ENCODE assay signal across 24 cellular contexts in genomic region chr12:105580841-105581352, GRCh38.
DNase-seq lines count a peak whose midpoint lies in the region; ATAC-seq and TF ChIP-seq lines count a peak whose summit lies in the region.
"Had no signal": no experiment of that assay in that cellular context is flagged by ENCODE, and none has a peak within 500 bp of the region (broad histone marks: within the 10 kb centered on the region; RNA-seq: fewer than 3 reads in every experiment).

No MANE protein-coding gene starts in this region.

- peak; percentile 14 for DNase-seq in MCF 10A (ENCODE audit: unreplicated experiment)
- no peak for DNase-seq in breast epithelium (ENCODE audit: low spot score in 2 of 2)
- DNase-seq in adrenal gland: peak; percentile 2 to 57 (median 18)
- DNase-seq in islet precursor cell: peak; percentile 56
- no peak for DNase-seq in type B pancreatic cell (ENCODE audit: extremely low spot score, unreplicated experiment)
- no peak for DNase-seq in cerebellar cortex (ENCODE audit: low spot score)
- DNase-seq in foreskin fibroblast: no peak
- DNase-seq: 8988T; activated B cell treated with CpG ODN at 0.5 μM for 24 hours; activated CD8-positive, alpha-beta T cell treated with anti-CD3 and anti-CD28 coated beads for 36 hours; activated T-cell treated with anti-CD3 and anti-CD28 coated beads, Interleukin-2, amount 50 U/mL, for 72 hours; left cardiac atrium; naive B cell; NCI-H1092 treated with DMSO at 0.1 percent for 48 hours; NCI-H226; NK-92 treated with Interleukin-12 subunit alpha and Interleukin-12 subunit beta, amount 100 ng/mL, for 24 hours; pancreas; T-helper 1 cell had no signal

- H3K27me3 ChIP-seq in breast epithelium (no peaks in the 10 kb centered on the region), adrenal gland (no peaks in the 10 kb centered on the region)
- H3K27me3 ChIP-seq: BLaER1, pancreas, thyroid gland had no signal

- POLR2A ChIA-PET in MCF 10A (lab: Yijun Ruan, JAX): interaction anchor here (0.6 to 1.1 kb wide), 3 partner anchors 9 to 13 kb away, joined by 3 read pairs; no protein-coding TSS in a partner anchor

- CTCF ChIA-PET in MCF 10A (lab: Yijun Ruan, JAX): interaction anchor here (0.5 kb wide), 1 partner anchor 124 kb away, joined by 3 read pairs; no protein-coding TSS in a partner anchor

- H3K4me3 ChIP-seq in breast epithelium (no peak overlapping the region), adrenal gland (no peak overlapping the region), foreskin fibroblast (ENCODE audit: low read depth in 1 of 2, low read length in 2 of 2) (no peak overlapping the region)
- H3K4me3 ChIP-seq: BLaER1, K562, pancreas, thyroid gland had no signal

- H3K9me3 Mint-ChIP-seq in MCF 10A (ENCODE audit: unreplicated experiment) (no peaks in the 10 kb centered on the region), type B pancreatic cell (peaks cover 11% of the 10 kb centered on the region)
- H3K9me3 Mint-ChIP-seq: activated B cell treated with CpG ODN at 0.5 μM for 24 hours; activated CD8-positive, alpha-beta T cell treated with anti-CD3 and anti-CD28 coated beads for 36 hours; activated T-cell treated with anti-CD3 and anti-CD28 coated beads, Interleukin-2, amount 50 U/mL, for 72 hours had no signal

- H3K9me3 ChIP-seq in breast epithelium (no peaks in the 10 kb centered on the region), adrenal gland (replicated peaks in 1 of 3) (no peaks in the 10 kb centered on the region)
- H3K9me3 ChIP-seq: BLaER1, pancreas, thyroid gland had no signal

- H3K27ac Mint-ChIP-seq in MCF 10A (ENCODE audit: low read depth, unreplicated experiment): no peak overlapping the region
- H3K27ac Mint-ChIP-seq in type B pancreatic cell: peak overlapping the region; percentile 63
- H3K27ac Mint-ChIP-seq: activated B cell treated with CpG ODN at 0.5 μM for 24 hours; activated CD8-positive, alpha-beta T cell treated with anti-CD3 and anti-CD28 coated beads for 36 hours; activated naive CD8-positive, alpha-beta T cell; activated T-cell treated with anti-CD3 and anti-CD28 coated beads, Interleukin-2, amount 50 U/mL, for 72 hours; naive B cell had no signal

- no peak overlapping the region for H3K4me3 Mint-ChIP-seq in MCF 10A (ENCODE audit: unreplicated experiment)
- H3K4me3 Mint-ChIP-seq in type B pancreatic cell: no peak overlapping the region
- H3K4me3 Mint-ChIP-seq: activated B cell treated with CpG ODN at 0.5 μM for 24 hours; activated CD8-positive, alpha-beta T cell treated with anti-CD3 and anti-CD28 coated beads for 36 hours; activated naive CD8-positive, alpha-beta T cell; activated T-cell treated with anti-CD3 and anti-CD28 coated beads, Interleukin-2, amount 50 U/mL, for 72 hours; naive B cell had no signal

- intact Hi-C loops in MCF 10A (cut with micrococcal nuclease) (no loop called here), breast epithelium (cut with DNase I; ENCODE audit: low total_unique reads) (no loop called here), adrenal gland (cut with DNase I) (no loop called here)

- H3K4me1 ChIP-seq in breast epithelium (no peaks in the 10 kb centered on the region), adrenal gland (replicated peaks in 1 of 2) (no peaks in the 10 kb centered on the region)
- H3K4me1 ChIP-seq: BLaER1, pancreas, thyroid gland had no signal

- 54 to 69% (median 62%) methylated on average over 5 of the region's 5 CpGs for WGBS in adrenal gland, 4 donors

- BruUV-seq in MCF 10A (replicated peaks; lab: Mats Ljungman, UMichigan): no TSS peak

- H3K27ac ChIP-seq in breast epithelium (no peak overlapping the region), adrenal gland (no peak overlapping the region)
- H3K27ac ChIP-seq: BLaER1, pancreas, RWPE1, thyroid gland had no signal

- TF ChIP-seq CTCF in MCF 10A (IDR thresholded peaks at IDR 0.05; ENCODE audit: unreplicated experiment): no peak
- TF ChIP-seq CTCF in breast epithelium (IDR thresholded peaks at IDR 0.05): no peak
- no peak for TF ChIP-seq CTCF in adrenal gland (IDR thresholded peaks at IDR 0.05)
- TF ChIP-seq CTCF in type B pancreatic cell (conservative IDR thresholded peaks at IDR 0.05): no peak
- no peak for TF ChIP-seq CTCF in foreskin fibroblast (IDR thresholded peaks at IDR 0.05; ENCODE audit: low read depth, low read length)

- no peak for ATAC-seq in HG03280 (IDR thresholded peaks at IDR 0.05; ENCODE audit: unreplicated experiment)
- ATAC-seq: activated CD8-positive, alpha-beta T cell treated with anti-CD3 and anti-CD28 coated beads for 36 hours; activated T-cell treated with anti-CD3 and anti-CD28 coated beads, Interleukin-2, amount 50 U/mL, for 72 hours; K562; pancreas had no signal

- peaks cover 6% of the 10 kb centered on the region for H3K36me3 Mint-ChIP-seq in MCF 10A (ENCODE audit: insufficient read depth, unreplicated experiment)
- H3K36me3 Mint-ChIP-seq in type B pancreatic cell: no peaks in the 10 kb centered on the region
- H3K36me3 Mint-ChIP-seq: activated naive CD8-positive, alpha-beta T cell; naive B cell had no signal

- H3K4me1 Mint-ChIP-seq in MCF 10A (ENCODE audit: insufficient read depth, unreplicated experiment) (no peaks in the 10 kb centered on the region), type B pancreatic cell (ENCODE audit: unreplicated experiment) (no peaks in the 10 kb centered on the region)
- H3K4me1 Mint-ChIP-seq: activated B cell treated with CpG ODN at 0.5 μM for 24 hours, naive B cell had no signal

- TF ChIP-seq POLR2A in breast epithelium (IDR thresholded peaks at IDR 0.05): no peak
- no peak for TF ChIP-seq POLR2A in adrenal gland (IDR thresholded peaks at IDR 0.05)

- no peaks in the 10 kb centered on the region for H3K36me3 ChIP-seq in breast epithelium
- H3K36me3 ChIP-seq in adrenal gland (replicated peaks in 1 of 2): no peaks in the 10 kb centered on the region
- H3K36me3 ChIP-seq: BLaER1, pancreas, thyroid gland had no signal

- H3K27me3 Mint-ChIP-seq in MCF 10A (ENCODE audit: insufficient read depth, unreplicated experiment) (no peaks in the 10 kb centered on the region), type B pancreatic cell (peaks cover 8% of the 10 kb centered on the region)

Comparison
In these comparisons a context has a peak if more than half of its experiments do, and no peak if none do; other contexts are left out.
1. DNase-seq: peak in MCF 10A (single experiment), adrenal gland (7 of 7) and islet precursor cell (single experiment); none in breast epithelium (0 of 2), type B pancreatic cell (single experiment), cerebellar cortex (single experiment) and foreskin fibroblast (0 of 2).